ENCODE assay signal across 17 cellular contexts in genomic region chr16:53476867-53477266, GRCh38. TPM values are rescaled to one million over a fixed set of nuclear protein-coding genes. Genes with fewer than 3 reads are reported as not detected.
DNase-seq lines count a peak whose midpoint lies in the region; ATAC-seq and TF ChIP-seq lines count a peak whose summit lies in the region.
"Had no signal": no experiment of that assay in that cellular context is flagged by ENCODE, and none has a peak within 500 bp of the region (broad histone marks: within the 10 kb centered on the region; RNA-seq: fewer than 3 reads in every experiment).

No MANE protein-coding gene starts in this region.

- H3K27me3 ChIP-seq in CD8-positive, alpha-beta T cell (ENCODE audit: insufficient read depth, low read length) = no peaks in the 10 kb centered on the region
- no peaks in the 10 kb centered on the region for H3K27me3 ChIP-seq in gastroesophageal sphincter

- H3K27me3 Mint-ChIP-seq in activated CD4-positive, alpha-beta T cell treated with anti-CD3 and anti-CD28 coated beads, Interleukin-2, amount 10 ng/mL, durations not matched to agents 7 days and 5 days = no peaks in the 10 kb centered on the region
- H3K27me3 Mint-ChIP-seq in CD8-positive, alpha-beta T cell (ENCODE audit: low read depth) = no peaks in the 10 kb centered on the region
- no peaks in the 10 kb centered on the region for H3K27me3 Mint-ChIP-seq in activated T-helper 17 cell treated with anti-CD3 and anti-CD28 coated beads, Interleukin-2, amount 50 U/mL, for 72 hours
- H3K27me3 Mint-ChIP-seq in naive thymus-derived CD8-positive, alpha-beta T cell = no peaks in the 10 kb centered on the region

- no peaks in the 10 kb centered on the region for H3K9me3 ChIP-seq in CD8-positive, alpha-beta T cell (ENCODE audit: low read length)
- H3K9me3 ChIP-seq in gastroesophageal sphincter = no peaks in the 10 kb centered on the region

- ATAC-seq in CD8-positive, alpha-beta T cell = no peak
- peak; percentile 60 for ATAC-seq in activated T-helper 17 cell treated with anti-CD3 and anti-CD28 coated beads, Interleukin-2, amount 50 U/mL, for 72 hours (replicated peaks)
- no peak for ATAC-seq in naive thymus-derived CD8-positive, alpha-beta T cell
- ATAC-seq in HG03108 (IDR thresholded peaks at IDR 0.05; ENCODE audit: unreplicated experiment) (no peak), gastroesophageal sphincter (no peak), HG03439 (IDR thresholded peaks at IDR 0.05; ENCODE audit: unreplicated experiment) (no peak)
- ATAC-seq: GM12878 had no signal

- no peak overlapping the region for H3K27ac ChIP-seq in CD8-positive, alpha-beta T cell (ENCODE audit: low read depth, low read length)
- no peak overlapping the region for H3K27ac ChIP-seq in gastroesophageal sphincter

- TF ChIP-seq POLR2A in gastroesophageal sphincter (IDR thresholded peaks at IDR 0.05) = no peak

- peaks cover 12% of the 10 kb centered on the region for H3K9me3 Mint-ChIP-seq in activated CD4-positive, alpha-beta T cell treated with anti-CD3 and anti-CD28 coated beads, Interleukin-2, amount 10 ng/mL, durations not matched to agents 7 days and 5 days
- H3K9me3 Mint-ChIP-seq in CD8-positive, alpha-beta T cell = peaks cover 2% of the 10 kb centered on the region
- H3K9me3 Mint-ChIP-seq in activated T-helper 17 cell treated with anti-CD3 and anti-CD28 coated beads, Interleukin-2, amount 50 U/mL, for 72 hours = no peaks in the 10 kb centered on the region
- peaks cover 0 to 10% (median 0%) of the 10 kb centered on the region in 9 donors for H3K9me3 Mint-ChIP-seq in naive thymus-derived CD8-positive, alpha-beta T cell
- H3K9me3 Mint-ChIP-seq: H9 had no signal

- DNase-seq in activated CD4-positive, alpha-beta T cell treated with anti-CD3 and anti-CD28 coated beads, Interleukin-2, amount 10 ng/mL, durations not matched to agents 7 days and 5 days = no peak
- DNase-seq in activated CD4-positive, alpha-beta T cell treated with anti-CD3 and anti-CD28 coated beads, Interleukin-2, amount 50 U/mL, for 4 hours = no peak
- no peak for DNase-seq in CD8-positive, alpha-beta T cell
- no peak for DNase-seq in naive thymus-derived CD8-positive, alpha-beta T cell
- DNase-seq: C1 segment of cervical spinal cord, DMS79, H9, IMR-90, Kasumi-1, NCI-H1417, NCI-H1930, NCI-H510A treated with DMSO at 0.1 percent for 48 hours had no signal

- peaks cover 90% of the 10 kb centered on the region for H3K36me3 Mint-ChIP-seq in activated CD4-positive, alpha-beta T cell treated with anti-CD3 and anti-CD28 coated beads, Interleukin-2, amount 10 ng/mL, durations not matched to agents 7 days and 5 days (ENCODE audit: low read depth)
- H3K36me3 Mint-ChIP-seq in CD8-positive, alpha-beta T cell = peaks cover 93% of the 10 kb centered on the region
- H3K36me3 Mint-ChIP-seq in activated T-helper 17 cell treated with anti-CD3 and anti-CD28 coated beads, Interleukin-2, amount 50 U/mL, for 72 hours (ENCODE audit: low read depth) = peaks cover 98% of the 10 kb centered on the region
- peaks cover 36 to 97% (median 75%) of the 10 kb centered on the region in 3 donors for H3K36me3 Mint-ChIP-seq in naive thymus-derived CD8-positive, alpha-beta T cell

- H3K36me3 ChIP-seq in CD8-positive, alpha-beta T cell (ENCODE audit: insufficient read depth, low read length) = peaks cover 73% of the 10 kb centered on the region
- H3K36me3 ChIP-seq in gastroesophageal sphincter = peaks cover 9 to 93% of the 10 kb centered on the region in 2 donors

- no peak for TF ChIP-seq EP300 in gastroesophageal sphincter (IDR thresholded peaks at IDR 0.05)

- CTCF ChIA-PET in activated CD4-positive, alpha-beta T cell treated with anti-CD3 and anti-CD28 coated beads, Interleukin-2, amount 10 ng/mL, durations not matched to agents 7 days and 5 days (lab: Charles Lee) = no interaction called here
- CTCF ChIA-PET in CD8-positive, alpha-beta T cell (lab: Charles Lee) = interaction anchor here (1.1 kb wide), 1 partner anchor 25 kb away, joined by 3 read pairs; no protein-coding TSS in a partner anchor

- H3K4me3 Mint-ChIP-seq in activated CD4-positive, alpha-beta T cell treated with anti-CD3 and anti-CD28 coated beads, Interleukin-2, amount 10 ng/mL, durations not matched to agents 7 days and 5 days = no peak overlapping the region
- H3K4me3 Mint-ChIP-seq in CD8-positive, alpha-beta T cell = peak overlapping the region; percentile 36
- peak overlapping the region; percentile 66 for H3K4me3 Mint-ChIP-seq in activated T-helper 17 cell treated with anti-CD3 and anti-CD28 coated beads, Interleukin-2, amount 50 U/mL, for 72 hours
- peak overlapping the region in 9 of 10 donors; percentile 11 to 66 (median 52) for H3K4me3 Mint-ChIP-seq in naive thymus-derived CD8-positive, alpha-beta T cell
- H3K4me3 Mint-ChIP-seq: H9 had no signal

- POLR2A ChIA-PET in activated CD4-positive, alpha-beta T cell treated with anti-CD3 and anti-CD28 coated beads, Interleukin-2, amount 10 ng/mL, durations not matched to agents 7 days and 5 days (lab: Charles Lee) = no interaction called here
- POLR2A ChIA-PET in CD8-positive, alpha-beta T cell (lab: Charles Lee) = interaction anchor here (1.4 to 2.5 kb wide), 2 partner anchors 19 to 41 kb away, joined by 4 to 6 read pairs; no protein-coding TSS in a partner anchor
- POLR2A ChIA-PET in naive thymus-derived CD8-positive, alpha-beta T cell (lab: Charles Lee) = interaction anchor here (1.2 to 2.4 kb wide), 5 partner anchors 11 to 41 kb away, joined by 3 to 8 read pairs (median 5); no protein-coding TSS in a partner anchor

- TF ChIP-seq CTCF in CD8-positive, alpha-beta T cell (IDR thresholded peaks at IDR 0.05) = no peak
- TF ChIP-seq CTCF in gastroesophageal sphincter (IDR thresholded peaks at IDR 0.05) = no peak

- no peak overlapping the region for H3K4me3 ChIP-seq in CD8-positive, alpha-beta T cell (ENCODE audit: low read depth, low read length)
- H3K4me3 ChIP-seq in gastroesophageal sphincter = no peak overlapping the region
- H3K4me3 ChIP-seq: GM12878 had no signal

- H3K27ac Mint-ChIP-seq in activated CD4-positive, alpha-beta T cell treated with anti-CD3 and anti-CD28 coated beads, Interleukin-2, amount 10 ng/mL, durations not matched to agents 7 days and 5 days = peak overlapping the region; percentile 48
- H3K27ac Mint-ChIP-seq in CD8-positive, alpha-beta T cell = peak overlapping the region; percentile 86
- peak overlapping the region; percentile 77 for H3K27ac Mint-ChIP-seq in activated T-helper 17 cell treated with anti-CD3 and anti-CD28 coated beads, Interleukin-2, amount 50 U/mL, for 72 hours
- peak overlapping the region in 9 of 10 donors; percentile 60 to 93 (median 73) for H3K27ac Mint-ChIP-seq in naive thymus-derived CD8-positive, alpha-beta T cell
- H3K27ac Mint-ChIP-seq: H9 had no signal

- peaks cover 43% of the 10 kb centered on the region for H3K4me1 ChIP-seq in CD8-positive, alpha-beta T cell (ENCODE audit: insufficient read depth, low read length)
- H3K4me1 ChIP-seq in gastroesophageal sphincter = no peaks in the 10 kb centered on the region

- intact Hi-C loops in CD8-positive, alpha-beta T cell (cut with DNase I, micrococcal nuclease) = no loop called here

- peaks cover 35% of the 10 kb centered on the region for H3K4me1 Mint-ChIP-seq in activated CD4-positive, alpha-beta T cell treated with anti-CD3 and anti-CD28 coated beads, Interleukin-2, amount 10 ng/mL, durations not matched to agents 7 days and 5 days
- H3K4me1 Mint-ChIP-seq in CD8-positive, alpha-beta T cell (ENCODE audit: low read depth) = peaks cover 80% of the 10 kb centered on the region
- H3K4me1 Mint-ChIP-seq in activated T-helper 17 cell treated with anti-CD3 and anti-CD28 coated beads, Interleukin-2, amount 50 U/mL, for 72 hours = peaks cover 17% of the 10 kb centered on the region
- peaks cover 25 to 80% (median 61%) of the 10 kb centered on the region in 4 donors for H3K4me1 Mint-ChIP-seq in naive thymus-derived CD8-positive, alpha-beta T cell
- H3K4me1 Mint-ChIP-seq: H9 had no signal

- 94 to 95% methylated on average over 2 of the region's 2 CpGs for WGBS in gastroesophageal sphincter (ENCODE audit: low coverage in 1 of 2), 2 donors

RNA-seq across cellular contexts. Expression of gene AKTIP, which starts 26.1 kb away (rescaled TPM):
- total RNA-seq in activated CD4-positive, alpha-beta T cell treated with anti-CD3 and anti-CD28 coated beads, Interleukin-2, amount 10 ng/mL, durations not matched to agents 7 days and 5 days = 10 to 100 TPM; 57.9 to 61.3 TPM
- total RNA-seq in CD8-positive, alpha-beta T cell = 10 to 100 TPM; 56.4 to 63.4 TPM
- total RNA-seq in activated T-helper 17 cell treated with anti-CD3 and anti-CD28 coated beads, Interleukin-2, amount 50 U/mL, for 72 hours = 10 to 100 TPM; 21.8 to 24.5 TPM
- total RNA-seq in naive thymus-derived CD8-positive, alpha-beta T cell = 100 to 1,000 TPM; 155 to 159 TPM
- polyA plus RNA-seq in naive thymus-derived CD8-positive, alpha-beta T cell = 100 to 1,000 TPM in 2 of 3 donors, 10 to 100 TPM in 1; 60.3 to 124 (median 114) TPM
- 10 to 100 TPM; 53.2 to 63.6 (median 59.5) TPM for total RNA-seq in gastroesophageal sphincter

RNA-seq across cellular contexts. Expression of gene RBL2, which starts 42.6 kb away (rescaled TPM):
- total RNA-seq in activated CD4-positive, alpha-beta T cell treated with anti-CD3 and anti-CD28 coated beads, Interleukin-2, amount 10 ng/mL, durations not matched to agents 7 days and 5 days = 100 to 1,000 TPM; 178 to 188 TPM
- 10 to 100 TPM; 98.1 to 98.4 TPM for total RNA-seq in CD8-positive, alpha-beta T cell
- total RNA-seq in activated T-helper 17 cell treated with anti-CD3 and anti-CD28 coated beads, Interleukin-2, amount 50 U/mL, for 72 hours = 10 to 100 TPM; 55.9 to 80.1 TPM
- total RNA-seq in naive thymus-derived CD8-positive, alpha-beta T cell = 100 to 1,000 TPM; 593 to 608 TPM
- polyA plus RNA-seq in naive thymus-derived CD8-positive, alpha-beta T cell = 100 to 1,000 TPM; 245 to 302 (median 262) TPM
- 100 to 1,000 TPM in 2 of 4 donors, 10 to 100 TPM in 2; 74.5 to 108 (median 98.7) TPM for total RNA-seq in gastroesophageal sphincter
